In the genomic region with DNA sequence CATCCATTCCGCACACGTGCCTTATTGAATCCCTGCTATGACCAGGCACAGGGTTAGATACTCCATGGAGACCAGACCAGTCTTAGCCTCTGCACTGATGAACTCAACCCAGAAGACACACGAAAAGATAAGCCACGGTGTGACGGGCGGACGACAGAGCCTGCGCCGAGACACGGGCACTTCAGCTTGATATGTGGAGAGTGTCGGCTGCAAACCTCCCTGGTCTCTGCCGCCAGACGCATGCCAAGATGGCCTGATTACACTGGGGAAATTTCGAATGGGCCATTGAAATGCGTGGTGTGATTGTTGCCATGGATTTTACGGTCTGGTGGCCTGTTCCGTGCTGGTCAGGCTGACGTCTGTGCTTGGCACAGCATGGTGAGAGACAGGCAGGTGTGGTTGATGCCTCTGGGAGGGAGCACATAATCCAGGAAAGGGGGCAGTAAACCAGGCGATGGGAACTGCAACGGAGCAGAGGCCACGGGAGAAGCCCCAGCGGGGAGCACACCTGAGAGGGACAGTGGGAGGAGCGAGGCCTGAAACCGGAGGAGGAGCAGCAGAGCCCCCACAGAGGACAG, we compare ENCODE assay signal across 13 cellular contexts.
DNase-seq lines count a peak whose midpoint lies in the region; ATAC-seq lines count a peak whose summit lies in the region.
"Had no signal": no experiment of that assay in that cellular context is flagged by ENCODE, and none has a peak within 500 bp of the region (broad histone marks: within the 10 kb centered on the region; RNA-seq: fewer than 3 reads in every experiment).

No MANE protein-coding gene starts in this region.

- no peaks in the 10 kb centered on the region; the same call in 1 of the 2 replicates for H3K9me3 ChIP-seq in NT2/D1 (ENCODE audit: insufficient read depth, low read length)
- H3K9me3 ChIP-seq in mesodermal cell (ENCODE audit: control insufficient read depth, low read length): no peaks in the 10 kb centered on the region
- no peaks in the 10 kb centered on the region for H3K9me3 ChIP-seq in thymus (ENCODE audit: control insufficient read depth)
- H3K9me3 ChIP-seq: mucosa of descending colon had no signal

- DNase-seq in NT2/D1 (ENCODE audit: low read depth, low spot score) (no peak), cerebellum (ENCODE audit: low spot score) (peak; percentile 21), T1000 (lab: John Stamatoyannopoulos, UW) (no peak), NOMO-1 treated with dmso at 0.1 percent for 144 hours (lab: John Stamatoyannopoulos, UW; ENCODE audit: unreplicated experiment) (no peak), NCI-H1417 treated with DMSO at 0.1 percent for 48 hours (lab: John Stamatoyannopoulos, UW) (no peak)
- no peak for DNase-seq in activated T-cell treated with anti-CD3 and anti-CD28 coated beads, Interleukin-2, amount 50 U/mL, for 4 hours
- DNase-seq: activated CD4-positive, alpha-beta T cell treated with anti-CD3 and anti-CD28 coated beads for 48 hours; cortex of kidney; T-cell had no signal

- H3K27me3 ChIP-seq in NT2/D1 (ENCODE audit: insufficient read depth, insufficient read length): no peaks in the 10 kb centered on the region
- no peaks in the 10 kb centered on the region for H3K27me3 ChIP-seq in thymus (ENCODE audit: control insufficient read depth, insufficient read depth)

- H3K4me3 ChIP-seq in NT2/D1 (ENCODE audit: insufficient read length, low read depth): no peak overlapping the region
- no peak overlapping the region for H3K4me3 ChIP-seq in mesodermal cell (ENCODE audit: extremely low read depth, insufficient read depth, low read length, poor library complexity, severe bottlenecking)
- no peak overlapping the region for H3K4me3 ChIP-seq in thymus (ENCODE audit: low read length)
- H3K4me3 ChIP-seq: mucosa of descending colon had no signal

- no peaks in the 10 kb centered on the region for H3K36me3 Mint-ChIP-seq in activated T-cell treated with anti-CD3 and anti-CD28 coated beads, Interleukin-2, amount 50 U/mL, for 4 hours (ENCODE audit: insufficient read depth)
- H3K36me3 Mint-ChIP-seq: T-cell had no signal

- peaks cover 37% of the 10 kb centered on the region for H3K27me3 Mint-ChIP-seq in activated T-cell treated with anti-CD3 and anti-CD28 coated beads, Interleukin-2, amount 50 U/mL, for 4 hours (ENCODE audit: low read depth)

- no peaks in the 10 kb centered on the region for H3K9me3 Mint-ChIP-seq in activated T-cell treated with anti-CD3 and anti-CD28 coated beads, Interleukin-2, amount 50 U/mL, for 4 hours
- H3K9me3 Mint-ChIP-seq: activated T-cell treated with anti-CD3 and anti-CD28 coated beads, Interleukin-2, amount 50 U/mL, for 24 hours; T-cell had no signal

- no peak overlapping the region for H3K4me3 Mint-ChIP-seq in activated T-cell treated with anti-CD3 and anti-CD28 coated beads, Interleukin-2, amount 50 U/mL, for 4 hours
- H3K4me3 Mint-ChIP-seq: activated T-cell treated with anti-CD3 and anti-CD28 coated beads, Interleukin-2, amount 50 U/mL, for 24 hours; T-cell had no signal

- peak overlapping the region; percentile 67 for H3K27ac ChIP-seq in mesodermal cell (ENCODE audit: low read depth, low read length, severe bottlenecking)
- H3K27ac ChIP-seq in thymus (ENCODE audit: low read depth): peak overlapping the region; percentile 33

- no peaks in the 10 kb centered on the region for H3K4me1 Mint-ChIP-seq in activated T-cell treated with anti-CD3 and anti-CD28 coated beads, Interleukin-2, amount 50 U/mL, for 4 hours (ENCODE audit: low read depth)

- H3K36me3 ChIP-seq in NT2/D1 (ENCODE audit: insufficient read depth, insufficient read length, low read length) (no peaks in the 10 kb centered on the region), mesodermal cell (ENCODE audit: control insufficient read depth, insufficient read depth, low read length) (no peaks in the 10 kb centered on the region), thymus (ENCODE audit: control insufficient read depth, insufficient read depth) (no peaks in the 10 kb centered on the region)

- peak overlapping the region; percentile 59 for H3K9ac ChIP-seq in NT2/D1 (ENCODE audit: insufficient read length, low read depth)

- ATAC-seq in activated T-cell treated with anti-CD3 and anti-CD28 coated beads, Interleukin-2, amount 50 U/mL, for 4 hours: no peak
- ATAC-seq: T-cell had no signal

- WGBS in mesodermal cell (ENCODE audit: insufficient coverage in 2 of 2), 2 experiments: 88% methylated on average over 22 to 24 of the region's 24 CpGs
- 96% methylated on average over 24 of the region's 24 CpGs for WGBS in thymus

- H3K4me1 ChIP-seq in NT2/D1 (ENCODE audit: insufficient read depth, insufficient read length) (peaks cover 28% of the 10 kb centered on the region), mesodermal cell (ENCODE audit: control insufficient read depth, insufficient read depth, low read length, poor library complexity, severe bottlenecking) (peaks cover 14% of the 10 kb centered on the region), thymus (ENCODE audit: control insufficient read depth, insufficient read depth, low read length) (peaks cover 20% of the 10 kb centered on the region)
